1 cellular context compared by ENCODE assay signal in genomic region chr6:6942826-6943225, GRCh38.
TF ChIP-seq lines count a peak whose summit lies in the region.

No MANE protein-coding gene starts in this region.

TF ChIP-seq in GM23338, 12 proteins besides CTCF, POLR2A, EP300 and RAD21 (continued from another document):
- TF ChIP-seq POLR2AphosphoS5 (IDR thresholded peaks at IDR 0.05; ENCODE audit: low read depth) (no peak), NANOG (IDR thresholded peaks at IDR 0.05; ENCODE audit: borderline replicate concordance) (no peak), ZNF331 (CRISPR knock-in tag; IDR thresholded peaks at IDR 0.05; ENCODE audit: low read depth) (no peak)
